In genomic region chrX:9635368-9635767, GRCh38 we compare ENCODE assay signal across 11 cellular contexts.
"Had no signal": no experiment of that assay in that cellular context is flagged by ENCODE, and none has a peak within 500 bp of the region (broad histone marks: within the 10 kb centered on the region; RNA-seq: fewer than 3 reads in every experiment).

No MANE protein-coding gene starts in this region.

- H3K27ac ChIP-seq: body of pancreas, dorsolateral prefrontal cortex, foreskin keratinocyte, left lung had no signal

- H3K9me3 ChIP-seq: body of pancreas, left lung had no signal

- DNase-seq: activated CD4-positive, alpha-beta T cell treated with anti-CD3 and anti-CD28 coated beads, Interleukin-2, amount 10 ng/mL, durations not matched to agents 7 days and 5 days; activated CD4-positive, CD25-positive, alpha-beta regulatory T cell; activated effector memory CD4-positive, alpha-beta T cell treated with Interleukin-2 at 50 U/mL for 16 hours; activated T-cell treated with anti-CD3 and anti-CD28 coated beads, Interleukin-2, amount 50 U/mL, for 1 hour; body of pancreas; left lung; stimulated activated CD4-positive, alpha-beta T cell treated with anti-CD3 and anti-CD28 coated beads, Interleukin-1b, Interleukin-23, amount 100 ng/mL, for 48 hours; T-helper 2 cell had no signal

- ATAC-seq: body of pancreas; foreskin keratinocyte; left lung; stimulated activated memory B cell treated with anti-CD40 and anti-IgM and Interleukin-4, amounts not matched to agents 10 μg/mL and 1 μg/mL and 100 μg/mL, for 72 hours had no signal

- H3K4me1 ChIP-seq: body of pancreas, foreskin keratinocyte, left lung had no signal

- H3K4me3 ChIP-seq: body of pancreas, dorsolateral prefrontal cortex, left lung had no signal

- H3K27me3 ChIP-seq: body of pancreas, foreskin keratinocyte, left lung had no signal

- H3K36me3 ChIP-seq: left lung had no signal
